ENCODE assay signal across 9 cellular contexts in the genomic region with DNA sequence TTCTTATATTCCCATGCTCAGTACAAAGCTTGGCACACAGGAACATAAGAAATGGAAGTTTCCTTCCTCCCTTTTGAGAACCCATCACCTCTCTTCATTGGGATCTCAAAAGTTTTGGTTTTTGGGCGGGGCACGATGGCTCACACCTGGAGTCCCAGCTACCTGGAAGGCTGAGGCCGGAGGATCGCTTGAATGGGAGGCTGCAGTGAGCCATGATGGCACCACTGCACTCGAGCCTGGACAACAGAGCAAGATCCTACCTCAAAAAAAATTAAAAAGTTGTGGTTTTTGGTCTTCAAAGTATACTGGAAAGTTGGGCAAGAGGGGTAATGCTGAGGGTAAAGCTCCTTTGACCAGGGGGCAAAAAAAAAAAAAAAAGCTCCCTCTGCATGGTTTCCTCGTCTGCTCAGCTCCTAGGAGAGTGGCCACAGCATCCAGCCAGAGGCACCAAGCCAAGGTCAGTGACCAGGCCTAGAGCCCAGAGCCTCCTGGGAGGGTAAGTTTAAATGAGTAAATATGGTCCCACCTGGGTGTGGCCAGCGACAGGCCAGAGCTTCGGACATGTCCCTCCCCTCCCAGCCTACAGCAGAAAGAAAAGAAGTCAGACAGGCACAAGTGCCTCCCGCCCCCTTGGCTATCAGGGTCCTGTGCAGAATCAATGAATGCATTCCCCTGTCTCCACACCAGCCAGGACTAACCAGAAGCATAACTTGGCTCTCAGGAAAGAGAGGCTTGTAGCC. TPM values are rescaled to one million over a fixed set of nuclear protein-coding genes. Genes with fewer than 3 reads are reported as not detected.
DNase-seq lines count a peak whose midpoint lies in the region; ATAC-seq and TF ChIP-seq lines count a peak whose summit lies in the region.
"Had no signal": no experiment of that assay in that cellular context is flagged by ENCODE, and none has a peak within 500 bp of the region (broad histone marks: within the 10 kb centered on the region; RNA-seq: fewer than 3 reads in every experiment).

No MANE protein-coding gene starts in this region.

- ATAC-seq in upper lobe of right lung = no peak

- no peak for TF ChIP-seq CTCF in colonic mucosa (IDR thresholded peaks at IDR 0.05)
- TF ChIP-seq CTCF in upper lobe of right lung (IDR thresholded peaks at IDR 0.05) = no peak

- peaks cover 81% of the 10 kb centered on the region for H3K4me1 Mint-ChIP-seq in activated naive CD4-positive, alpha-beta T cell treated with anti-CD3 and anti-CD28 coated beads for 36 hours (ENCODE audit: low read depth)

- peak overlapping the region; percentile 36 for H3K27ac ChIP-seq in colonic mucosa
- H3K27ac ChIP-seq in upper lobe of right lung = peak overlapping the region; percentile 36
- H3K27ac ChIP-seq: C4-2B had no signal

- DNase-seq in activated naive CD4-positive, alpha-beta T cell treated with anti-CD3 and anti-CD28 coated beads for 36 hours = no peak
- no peak for DNase-seq in activated naive CD4-positive, alpha-beta T cell (lab: John Stamatoyannopoulos, UW)
- DNase-seq in colonic mucosa (peak; percentile 48), myocyte (ENCODE audit: low read depth) (peak; percentile 52), upper lobe of right lung (no peak), HK-2 (ENCODE audit: unreplicated experiment) (no peak), A172 (ENCODE audit: low spot score) (no peak), iPS-NIHi7 (ENCODE audit: extremely low spot score) (no peak)

- peak overlapping the region in 1 of 2 donors; percentile 56 for H3K9ac ChIP-seq in colonic mucosa (ENCODE audit: low read depth in 2 of 2, low read length in 2 of 2)

- peak overlapping the region; percentile 56 for H3K27ac Mint-ChIP-seq in activated naive CD4-positive, alpha-beta T cell treated with anti-CD3 and anti-CD28 coated beads for 36 hours

- H3K27me3 Mint-ChIP-seq in activated naive CD4-positive, alpha-beta T cell treated with anti-CD3 and anti-CD28 coated beads for 36 hours (ENCODE audit: low read depth) = no peaks in the 10 kb centered on the region

- H3K4me1 ChIP-seq in colonic mucosa = peaks cover 54% of the 10 kb centered on the region
- peaks cover 83% of the 10 kb centered on the region for H3K4me1 ChIP-seq in upper lobe of right lung

- H3K4me3 ChIP-seq in colonic mucosa (no peak overlapping the region), upper lobe of right lung (peak overlapping the region; percentile 6)

- H3K4me3 Mint-ChIP-seq in activated naive CD4-positive, alpha-beta T cell treated with anti-CD3 and anti-CD28 coated beads for 36 hours = no peak overlapping the region

- CTCF ChIA-PET in activated naive CD4-positive, alpha-beta T cell treated with anti-CD3 and anti-CD28 coated beads for 36 hours (lab: Charles Lee) = interaction anchor here (2.0 to 18.1 kb wide), 2 partner anchors 12 to 110 kb away, joined by 5 to 306 read pairs; no protein-coding TSS in a partner anchor

- H3K9me3 ChIP-seq in colonic mucosa (no peaks in the 10 kb centered on the region), upper lobe of right lung (no peaks in the 10 kb centered on the region)

- H3K36me3 ChIP-seq in colonic mucosa (no peaks in the 10 kb centered on the region), upper lobe of right lung (peaks cover 7% of the 10 kb centered on the region)

- H3K36me3 Mint-ChIP-seq in activated naive CD4-positive, alpha-beta T cell treated with anti-CD3 and anti-CD28 coated beads for 36 hours (ENCODE audit: low read depth) = no peaks in the 10 kb centered on the region

- intact Hi-C loops in activated naive CD4-positive, alpha-beta T cell treated with anti-CD3 and anti-CD28 coated beads for 36 hours (cut with micrococcal nuclease) = no loop called here
- intact Hi-C loops in colonic mucosa (cut with DNase I) = no loop called here
- intact Hi-C loops in upper lobe of right lung (cut with DNase I) = no loop called here

- H3K27me3 ChIP-seq in colonic mucosa = no peaks in the 10 kb centered on the region
- H3K27me3 ChIP-seq in upper lobe of right lung = no peaks in the 10 kb centered on the region

- no peaks in the 10 kb centered on the region for H3K9me3 Mint-ChIP-seq in activated naive CD4-positive, alpha-beta T cell treated with anti-CD3 and anti-CD28 coated beads for 36 hours

RNA-seq across cellular contexts. Expression of a gene that starts 5.0 kb away (rescaled TPM):
- 10 to 100 TPM; 28.8 to 32.8 TPM for total RNA-seq in activated naive CD4-positive, alpha-beta T cell treated with anti-CD3 and anti-CD28 coated beads for 36 hours
- total RNA-seq in colonic mucosa (10 to 100 TPM; 32.3 to 49.9 TPM), myocyte (59.2 and 62.2 TPM in 2 replicates), upper lobe of right lung (60.8 TPM)
- 56.8 TPM for polyA plus RNA-seq in myocyte (2012)
- total RNA-seq in A172 (2014; rRNA removed; shearing (Covaris generic)) = 14.6 and 22.2 TPM in 2 replicates

Comparison
In these comparisons a context has a peak if more than half of its experiments do, and no peak if none do; other contexts are left out.
1. DNase-seq: peak in colonic mucosa (single experiment) and myocyte (single experiment); none in activated naive CD4-positive, alpha-beta T cell treated with anti-CD3 and anti-CD28 coated beads for 36 hours (single experiment), activated naive CD4-positive, alpha-beta T cell (0 of 4), upper lobe of right lung (single experiment), HK-2 (single experiment), A172 (single experiment) and iPS-NIHi7 (single experiment).